ENCODE assay signal across 8 cellular contexts in the genomic region with DNA sequence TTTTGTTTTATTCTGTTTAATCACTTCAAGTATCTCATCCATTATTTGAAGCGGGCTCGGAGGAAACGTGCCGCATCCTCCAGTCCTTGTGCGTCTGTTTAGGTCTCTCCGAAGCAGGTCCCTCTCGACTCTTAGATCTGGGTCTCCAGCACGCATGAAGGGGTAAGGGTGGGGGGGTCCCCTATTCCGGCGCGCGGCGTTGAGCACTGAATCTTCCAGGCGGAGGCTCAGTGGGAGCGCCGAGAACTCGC. TPM values are rescaled to one million over a fixed set of nuclear protein-coding genes. Genes with fewer than 3 reads are reported as not detected.
DNase-seq lines count a peak whose midpoint lies in the region; ATAC-seq lines count a peak whose summit lies in the region.

No MANE protein-coding gene starts in this region.

- intact Hi-C loops in posterior cingulate gyrus (cut with DNase I): no loop called here

- no peak for DNase-seq in GM23248
- DNase-seq in activated CD4-positive, alpha-beta memory T cell treated with anti-CD3 and anti-CD28 coated beads, Interleukin-2, amount 10 ng/mL, durations not matched to agents 7 days and 5 days: no peak
- no peak for DNase-seq in stimulated activated effector memory CD8-positive, alpha-beta T cell treated with anti-CD3 and anti-CD28 coated beads, Interleukin-12 subunit alpha, Interleukin-12 subunit beta, amount 100 ng/mL, for 72 hours (ENCODE audit: low spot score in 2 of 2)
- no peak for DNase-seq in iPS-NIHi11 (ENCODE audit: low spot score)
- DNase-seq in NCI-H2107 (lab: John Stamatoyannopoulos, UW): no peak
- DNase-seq in posterior cingulate gyrus: no peak

- H3K4me3 ChIP-seq in GM23248 (peak overlapping the region; percentile 53), iPS-15b (ENCODE audit: low read depth, low read length) (peak overlapping the region; percentile 65)

- H3K27me3 ChIP-seq in GM23248 (replicated peaks; ENCODE audit: insufficient read depth) (peaks cover 68% of the 10 kb centered on the region), iPS-15b (ENCODE audit: control insufficient read depth, insufficient read depth, low read length) (peaks cover 66% of the 10 kb centered on the region)

- peak overlapping the region; percentile 44 for H3K4me3 Mint-ChIP-seq in activated CD4-positive, alpha-beta memory T cell treated with anti-CD3 and anti-CD28 coated beads, Interleukin-2, amount 10 ng/mL, durations not matched to agents 7 days and 5 days
- peak overlapping the region; percentile 57 for H3K4me3 Mint-ChIP-seq in stimulated activated effector memory CD8-positive, alpha-beta T cell treated with anti-CD3 and anti-CD28 coated beads, Interleukin-12 subunit alpha, Interleukin-12 subunit beta, amount 100 ng/mL, for 72 hours

- WGBS in GM23248 (ENCODE audit: low coverage in 1 of 2, low lambda C conversion rate in 2 of 2, missing lambda C conversion rate in 2 of 2), 2 experiments: 0 to 3% methylated on average over 17 of the region's 17 CpGs

- peak overlapping the region; percentile 65 for H2AFZ ChIP-seq in GM23248

- H3K79me2 ChIP-seq in GM23248 (ENCODE audit: insufficient read depth): no peaks in the 10 kb centered on the region

- peaks cover 20% of the 10 kb centered on the region for H3K9me3 Mint-ChIP-seq in activated CD4-positive, alpha-beta memory T cell treated with anti-CD3 and anti-CD28 coated beads, Interleukin-2, amount 10 ng/mL, durations not matched to agents 7 days and 5 days
- H3K9me3 Mint-ChIP-seq in stimulated activated effector memory CD8-positive, alpha-beta T cell treated with anti-CD3 and anti-CD28 coated beads, Interleukin-12 subunit alpha, Interleukin-12 subunit beta, amount 100 ng/mL, for 72 hours: peaks cover 10% of the 10 kb centered on the region

- H3K9me3 ChIP-seq in GM23248 (ENCODE audit: low read depth) (no peaks in the 10 kb centered on the region), iPS-15b (ENCODE audit: control insufficient read depth, insufficient read depth, low read length) (peaks cover 9% of the 10 kb centered on the region)

- peak overlapping the region; percentile 35 for H3K4me2 ChIP-seq in GM23248 (ENCODE audit: unreplicated experiment)

- H3F3A ChIP-seq in GM23248 (ENCODE audit: insufficient read depth): no peaks in the 10 kb centered on the region

- H3K4me1 ChIP-seq in GM23248 (ENCODE audit: insufficient read depth) (no peaks in the 10 kb centered on the region), iPS-15b (ENCODE audit: control insufficient read depth, insufficient read depth, low read length) (no peaks in the 10 kb centered on the region)

- H3K36me3 Mint-ChIP-seq in activated CD4-positive, alpha-beta memory T cell treated with anti-CD3 and anti-CD28 coated beads, Interleukin-2, amount 10 ng/mL, durations not matched to agents 7 days and 5 days (ENCODE audit: low read depth): peaks cover 6% of the 10 kb centered on the region
- no peaks in the 10 kb centered on the region for H3K36me3 Mint-ChIP-seq in stimulated activated effector memory CD8-positive, alpha-beta T cell treated with anti-CD3 and anti-CD28 coated beads, Interleukin-12 subunit alpha, Interleukin-12 subunit beta, amount 100 ng/mL, for 72 hours

- H4K20me1 ChIP-seq in GM23248 (ENCODE audit: insufficient read depth): no peaks in the 10 kb centered on the region

- H3K36me3 ChIP-seq in GM23248 (ENCODE audit: low read depth) (no peaks in the 10 kb centered on the region), iPS-15b (ENCODE audit: control insufficient read depth, insufficient read depth, low read length) (no peaks in the 10 kb centered on the region)

- H3K9me2 ChIP-seq in GM23248 (ENCODE audit: insufficient read depth): no peaks in the 10 kb centered on the region

- H3K27me3 Mint-ChIP-seq in activated CD4-positive, alpha-beta memory T cell treated with anti-CD3 and anti-CD28 coated beads, Interleukin-2, amount 10 ng/mL, durations not matched to agents 7 days and 5 days: peaks cover 67% of the 10 kb centered on the region

- peak; percentile 31 for ATAC-seq in stimulated activated effector memory CD8-positive, alpha-beta T cell treated with anti-CD3 and anti-CD28 coated beads, Interleukin-12 subunit alpha, Interleukin-12 subunit beta, amount 100 ng/mL, for 72 hours
- no peak for ATAC-seq in HG02588 (IDR thresholded peaks at IDR 0.05; ENCODE audit: unreplicated experiment)

- no peak overlapping the region for H3K9ac ChIP-seq in GM23248
- H3K9ac ChIP-seq in iPS-15b (ENCODE audit: low read depth, low read length): no peak overlapping the region

- H3K27ac ChIP-seq in GM23248: no peak overlapping the region

- in situ Hi-C loops in GM23248 (cut with MboI): no loop called here

- POLR2A ChIA-PET in activated CD4-positive, alpha-beta memory T cell treated with anti-CD3 and anti-CD28 coated beads, Interleukin-2, amount 10 ng/mL, durations not matched to agents 7 days and 5 days (lab: Charles Lee): no interaction called here

- CTCF ChIA-PET in activated CD4-positive, alpha-beta memory T cell treated with anti-CD3 and anti-CD28 coated beads, Interleukin-2, amount 10 ng/mL, durations not matched to agents 7 days and 5 days (lab: Charles Lee): no interaction called here

- H3K4me1 Mint-ChIP-seq in activated CD4-positive, alpha-beta memory T cell treated with anti-CD3 and anti-CD28 coated beads, Interleukin-2, amount 10 ng/mL, durations not matched to agents 7 days and 5 days: peaks cover 26% of the 10 kb centered on the region
- H3K4me1 Mint-ChIP-seq in stimulated activated effector memory CD8-positive, alpha-beta T cell treated with anti-CD3 and anti-CD28 coated beads, Interleukin-12 subunit alpha, Interleukin-12 subunit beta, amount 100 ng/mL, for 72 hours: peaks cover 15% of the 10 kb centered on the region

- H3K27ac Mint-ChIP-seq in activated CD4-positive, alpha-beta memory T cell treated with anti-CD3 and anti-CD28 coated beads, Interleukin-2, amount 10 ng/mL, durations not matched to agents 7 days and 5 days: no peak overlapping the region
- H3K27ac Mint-ChIP-seq in stimulated activated effector memory CD8-positive, alpha-beta T cell treated with anti-CD3 and anti-CD28 coated beads, Interleukin-12 subunit alpha, Interleukin-12 subunit beta, amount 100 ng/mL, for 72 hours: no peak overlapping the region

RNA-seq across cellular contexts. Expression of gene LGR5, which starts 0.3 kb away (rescaled TPM):
- total RNA-seq in GM23248 (2014; rRNA removed; shearing (Covaris generic)): not detected in 2 replicates
- not detected in 2 replicates for polyA plus RNA-seq in GM23248 (2016; fragmentation: Nextera tagmentation; extraction: Ambion mirVana)
- total RNA-seq in activated CD4-positive, alpha-beta memory T cell treated with anti-CD3 and anti-CD28 coated beads, Interleukin-2, amount 10 ng/mL, durations not matched to agents 7 days and 5 days: not detected
